Comparison of ENCODE assay signal across 3 cellular contexts in the genomic region with DNA sequence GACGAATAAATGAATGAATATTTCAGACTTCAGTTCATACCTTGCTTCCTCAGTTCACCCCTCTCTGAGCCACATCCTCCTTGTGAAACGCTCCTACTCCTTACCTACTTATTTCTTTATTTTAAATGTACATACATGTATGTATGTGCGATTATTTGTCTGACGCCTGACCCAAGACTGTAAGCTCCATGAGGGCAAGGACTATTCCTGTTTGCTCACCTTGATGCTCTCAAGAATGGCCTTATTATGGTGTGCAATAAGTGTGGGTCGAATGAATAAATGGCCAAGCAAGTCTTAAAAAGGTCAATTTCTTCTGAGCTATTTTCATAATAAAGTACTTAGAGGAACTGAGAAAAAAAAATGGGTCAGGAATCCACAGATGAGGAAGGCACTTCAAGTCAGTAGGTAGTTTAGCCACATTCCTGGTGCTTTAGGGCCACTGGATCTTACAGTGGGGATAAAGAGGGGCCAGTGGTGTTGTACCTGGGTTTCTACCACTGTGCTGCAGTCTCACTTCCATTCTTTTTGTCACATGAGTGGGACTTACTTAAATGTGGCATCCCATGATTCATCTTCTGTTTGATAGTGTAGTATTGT.
TF ChIP-seq lines count a peak whose summit lies in the region.

No MANE protein-coding gene starts in this region.

TF ChIP-seq in SK-N-SH, 30 proteins besides CTCF, POLR2A, EP300 and RAD21:
- TF ChIP-seq FOXJ3 (CRISPR knock-in tag; IDR thresholded peaks at IDR 0.05) = no peak
- no peak for TF ChIP-seq GATA2 (CRISPR knock-in tag; IDR thresholded peaks at IDR 0.05)
- TF ChIP-seq RCOR1 (IDR thresholded peaks at IDR 0.05; ENCODE audit: low read length) = no peak
- TF ChIP-seq, protein P1, sequence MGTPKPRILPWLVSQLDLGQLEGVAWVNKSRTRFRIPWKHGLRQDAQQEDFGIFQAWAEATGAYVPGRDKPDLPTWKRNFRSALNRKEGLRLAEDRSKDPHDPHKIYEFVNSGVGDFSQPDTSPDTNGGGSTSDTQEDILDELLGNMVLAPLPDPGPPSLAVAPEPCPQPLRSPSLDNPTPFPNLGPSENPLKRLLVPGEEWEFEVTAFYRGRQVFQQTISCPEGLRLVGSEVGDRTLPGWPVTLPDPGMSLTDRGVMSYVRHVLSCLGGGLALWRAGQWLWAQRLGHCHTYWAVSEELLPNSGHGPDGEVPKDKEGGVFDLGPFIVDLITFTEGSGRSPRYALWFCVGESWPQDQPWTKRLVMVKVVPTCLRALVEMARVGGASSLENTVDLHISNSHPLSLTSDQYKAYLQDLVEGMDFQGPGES (IDR thresholded peaks at IDR 0.05; ENCODE audit: low read depth, low read length) = no peak
- no peak for TF ChIP-seq EZH2phosphoT487 (IDR thresholded peaks at IDR 0.05; ENCODE audit: borderline replicate concordance, low read depth)
- TF ChIP-seq MXI1 (IDR thresholded peaks at IDR 0.05; ENCODE audit: low read depth, low read length) = no peak
- no peak for TF ChIP-seq RFX5 (IDR thresholded peaks at IDR 0.05; ENCODE audit: low read length)
- no peak for TF ChIP-seq RXRA (IDR thresholded peaks at IDR 0.05; ENCODE audit: borderline replicate concordance, low read depth)
- TF ChIP-seq ELF1 (IDR thresholded peaks at IDR 0.05) = no peak

TF ChIP-seq in SK-N-SH treated with all-trans-retinoic acid at 6 μM for 48 hours, 23 proteins besides CTCF, POLR2A, EP300 and RAD21:
- TF ChIP-seq CSDC2 (CRISPR knock-in tag; IDR thresholded peaks at IDR 0.05) = no peak
- TF ChIP-seq ZFP3 (CRISPR knock-in tag; IDR thresholded peaks at IDR 0.05) = no peak
- no peak for TF ChIP-seq TSHZ2 (CRISPR knock-in tag; IDR thresholded peaks at IDR 0.05)
- no peak for TF ChIP-seq PATZ1 (CRISPR knock-in tag; IDR thresholded peaks at IDR 0.05; ENCODE audit: borderline replicate concordance)
- TF ChIP-seq, protein P2, sequence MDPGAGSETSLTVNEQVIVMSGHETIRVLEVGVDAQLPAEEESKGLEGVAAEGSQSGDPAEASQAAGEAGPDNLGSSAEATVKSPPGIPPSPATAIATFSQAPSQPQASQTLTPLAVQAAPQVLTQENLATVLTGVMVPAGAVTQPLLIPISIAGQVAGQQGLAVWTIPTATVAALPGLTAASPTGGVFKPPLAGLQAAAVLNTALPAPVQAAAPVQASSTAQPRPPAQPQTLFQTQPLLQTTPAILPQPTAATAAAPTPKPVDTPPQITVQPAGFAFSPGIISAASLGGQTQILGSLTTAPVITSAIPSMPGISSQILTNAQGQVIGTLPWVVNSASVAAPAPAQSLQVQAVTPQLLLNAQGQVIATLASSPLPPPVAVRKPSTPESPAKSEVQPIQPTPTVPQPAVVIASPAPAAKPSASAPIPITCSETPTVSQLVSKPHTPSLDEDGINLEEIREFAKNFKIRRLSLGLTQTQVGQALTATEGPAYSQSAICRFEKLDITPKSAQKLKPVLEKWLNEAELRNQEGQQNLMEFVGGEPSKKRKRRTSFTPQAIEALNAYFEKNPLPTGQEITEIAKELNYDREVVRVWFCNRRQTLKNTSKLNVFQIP (CRISPR knock-in tag; IDR thresholded peaks at IDR 0.05; ENCODE audit: borderline replicate concordance, low read depth) = no peak
- TF ChIP-seq PPARA (CRISPR knock-in tag; IDR thresholded peaks at IDR 0.05; ENCODE audit: borderline replicate concordance) = no peak

TF ChIP-seq in K562, 482 proteins besides CTCF, POLR2A, EP300 and RAD21:
- TF ChIP-seq HDAC8 (tag; IDR thresholded peaks at IDR 0.05) (no peak), TFAP4 (CRISPR knock-in tag; IDR thresholded peaks at IDR 0.05; ENCODE audit: borderline replicate concordance) (no peak), TRIM28 (IDR thresholded peaks at IDR 0.05) (peak; percentile 64; the same call in 1 of the 2 replicates), SPI1 (IDR thresholded peaks at IDR 0.05; ENCODE audit: borderline replicate concordance, low read depth, low read length) (no peak), ZFX (CRISPR knock-in tag; IDR thresholded peaks at IDR 0.05) (no peak), ZNF75A (CRISPR knock-in tag; IDR thresholded peaks at IDR 0.05) (no peak), EGR1 (conservative IDR thresholded peaks at IDR 0.05) (no peak), ZNF316 (IDR thresholded peaks at IDR 0.05) (peak; percentile 76), HNRNPLL (IDR thresholded peaks at IDR 0.05; ENCODE audit: low read depth, low read length, poor library complexity, severe bottlenecking) (no peak), TRIM24 (IDR thresholded peaks at IDR 0.05) (0 out of 4 replicates have a peak, but pooled peaks of 1 of the 2 experiments have one; percentile 31)
- TF ChIP-seq, protein P3, sequence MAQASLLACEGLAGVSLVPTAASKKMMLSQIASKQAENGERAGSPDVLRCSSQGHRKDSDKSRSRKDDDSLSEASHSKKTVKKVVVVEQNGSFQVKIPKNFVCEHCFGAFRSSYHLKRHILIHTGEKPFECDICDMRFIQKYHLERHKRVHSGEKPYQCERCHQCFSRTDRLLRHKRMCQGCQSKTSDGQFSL (CRISPR knock-in tag; IDR thresholded peaks at IDR 0.05) = no peak
- TF ChIP-seq, protein P3 (tag; IDR thresholded peaks at IDR 0.05) = no peak
